8 cellular contexts compared by ENCODE assay signal in genomic region chr6:156988276-156989158, GRCh38.
DNase-seq lines count a peak whose midpoint lies in the region; ATAC-seq and TF ChIP-seq lines count a peak whose summit lies in the region.

No MANE protein-coding gene starts in this region.

- H3K79me2 ChIP-seq in OCI-LY3 (ENCODE audit: low read length): peaks cover 77% of the 10 kb centered on the region

- H2AFZ ChIP-seq in OCI-LY3 (ENCODE audit: low read depth, low read length): no peak overlapping the region

- H3K4me3 ChIP-seq in OCI-LY3 (ENCODE audit: low read length): peak overlapping the region; percentile 50

- no peak overlapping the region for H3K9ac ChIP-seq in OCI-LY3 (ENCODE audit: low read length)

- H3K9me3 ChIP-seq in OCI-LY3 (ENCODE audit: insufficient read depth, low read length): no peaks in the 10 kb centered on the region

- no peak for DNase-seq in activated naive CD4-positive, alpha-beta T cell treated with anti-CD3 and anti-CD28 coated beads, Interleukin-2, amount 50 U/mL, for 16 hours
- peak in 1 of 2 donors; percentile 51 for DNase-seq in left colon
- no peak for DNase-seq in globus pallidus (ENCODE audit: low spot score)
- DNase-seq in NOMO-1 treated with DMSO at 0.1 percent for 48 hours (lab: John Stamatoyannopoulos, UW; ENCODE audit: unreplicated experiment): no peak
- no peak for DNase-seq in NCI-H1048 (lab: John Stamatoyannopoulos, UW)

- H3K27me3 Mint-ChIP-seq in activated naive CD4-positive, alpha-beta T cell treated with anti-CD3 and anti-CD28 coated beads, Interleukin-2, amount 50 U/mL, for 24 hours: no peaks in the 10 kb centered on the region

- no peaks in the 10 kb centered on the region for H3K9me3 Mint-ChIP-seq in activated naive CD4-positive, alpha-beta T cell treated with anti-CD3 and anti-CD28 coated beads, Interleukin-2, amount 50 U/mL, for 24 hours

- H3K4me1 Mint-ChIP-seq in activated naive CD4-positive, alpha-beta T cell treated with anti-CD3 and anti-CD28 coated beads, Interleukin-2, amount 50 U/mL, for 24 hours: peaks cover 76% of the 10 kb centered on the region

- H3K27ac ChIP-seq in OCI-LY3 (ENCODE audit: low read length): peak overlapping the region; percentile 29; the same call in 1 of the 2 replicates

- no peak for TF ChIP-seq CTCF in OCI-LY3 (IDR thresholded peaks at IDR 0.05; ENCODE audit: low read depth, low read length)

- peaks cover 44% of the 10 kb centered on the region for H3K4me1 ChIP-seq in OCI-LY3 (ENCODE audit: low read length)

- peaks cover 25% of the 10 kb centered on the region for H4K20me1 ChIP-seq in OCI-LY3 (ENCODE audit: insufficient read depth, low read length)

- no peak overlapping the region for H3K4me3 Mint-ChIP-seq in activated naive CD4-positive, alpha-beta T cell treated with anti-CD3 and anti-CD28 coated beads, Interleukin-2, amount 50 U/mL, for 24 hours

- no peaks in the 10 kb centered on the region for H3K27me3 ChIP-seq in OCI-LY3 (ENCODE audit: low read depth, low read length)

- no peaks in the 10 kb centered on the region for H3K36me3 ChIP-seq in OCI-LY3 (replicated peaks; ENCODE audit: low read depth, low read length)

- intact Hi-C loops in left colon (cut with DNase I, micrococcal nuclease): no loop called here

- H3K4me2 ChIP-seq in OCI-LY3 (ENCODE audit: low read length): peak overlapping the region; percentile 84

- ATAC-seq in HG02973 (IDR thresholded peaks at IDR 0.05; ENCODE audit: unreplicated experiment): peak; percentile 59
- ATAC-seq in left colon: peak; percentile 81

- peak overlapping the region; percentile 52 for H3K27ac Mint-ChIP-seq in activated naive CD4-positive, alpha-beta T cell treated with anti-CD3 and anti-CD28 coated beads, Interleukin-2, amount 50 U/mL, for 24 hours

- no peaks in the 10 kb centered on the region for H3K36me3 Mint-ChIP-seq in activated naive CD4-positive, alpha-beta T cell treated with anti-CD3 and anti-CD28 coated beads, Interleukin-2, amount 50 U/mL, for 24 hours
